Comparison of ENCODE assay signal across 17 cellular contexts in genomic region chr11:102435688-102436087, GRCh38. TPM values are rescaled to one million over a fixed set of nuclear protein-coding genes. Genes with fewer than 3 reads are reported as not detected.
A peak's percentile ranks its signal among the peaks of the same experiment; 100 is the strongest.
DNase-seq lines count a peak whose midpoint lies in the region; ATAC-seq, FAIRE-seq and TF ChIP-seq lines count a peak whose summit lies in the region.
"Had no signal": no experiment of that assay in that cellular context is flagged by ENCODE, and none has a peak within 500 bp of the region (broad histone marks: within the 10 kb centered on the region; RNA-seq: fewer than 3 reads in every experiment).

No MANE protein-coding gene starts in this region.

- peak overlapping the region; percentile 62 for H3K27ac Mint-ChIP-seq in activated naive CD4-positive, alpha-beta T cell treated with anti-CD3 and anti-CD28 coated beads for 36 hours
- H3K27ac Mint-ChIP-seq in activated T-helper 17 cell treated with anti-CD3 and anti-CD28 coated beads, Interleukin-2, amount 50 U/mL, for 72 hours = no peak overlapping the region
- H3K27ac Mint-ChIP-seq in naive thymus-derived CD8-positive, alpha-beta T cell = peak overlapping the region in 6 of 10 donors; percentile 5 to 79 (median 63)

- H3K4me1 Mint-ChIP-seq in activated naive CD4-positive, alpha-beta T cell treated with anti-CD3 and anti-CD28 coated beads for 36 hours (ENCODE audit: low read depth) = peaks cover 82% of the 10 kb centered on the region
- peaks cover 70% of the 10 kb centered on the region for H3K4me1 Mint-ChIP-seq in activated T-helper 17 cell treated with anti-CD3 and anti-CD28 coated beads, Interleukin-2, amount 50 U/mL, for 72 hours
- peaks cover 36 to 81% (median 79%) of the 10 kb centered on the region in 4 donors for H3K4me1 Mint-ChIP-seq in naive thymus-derived CD8-positive, alpha-beta T cell

- no peak for TF ChIP-seq POLR2A in GM12892 (IDR thresholded peaks at IDR 0.05; ENCODE audit: low read depth, low read length)

- no peak for DNase-seq in activated naive CD4-positive, alpha-beta T cell treated with anti-CD3 and anti-CD28 coated beads for 36 hours
- no peak for DNase-seq in activated naive CD4-positive, alpha-beta T cell (lab: John Stamatoyannopoulos, UW)
- no peak for DNase-seq in GM12892 (ENCODE audit: insufficient read length)
- DNase-seq in naive thymus-derived CD8-positive, alpha-beta T cell = no peak
- DNase-seq in HCEC 1CT = no peak
- DNase-seq: DMS79, NCI-H1092 treated with DMSO at 0.1 percent for 48 hours, NCI-H146, NCI-H2029 treated with DMSO at 0.1 percent for 48 hours, NCI-H2171, NCI-H446, NCI-H526 treated with DMSO at 0.1 percent for 48 hours had no signal

- POLR2A ChIA-PET in naive thymus-derived CD8-positive, alpha-beta T cell (lab: Charles Lee) = interaction anchor here (1.1 to 1.5 kb wide), 2 partner anchors 15 to 26 kb away, joined by 4 read pairs; no protein-coding TSS in a partner anchor

- no peak overlapping the region for H3K4me3 Mint-ChIP-seq in activated naive CD4-positive, alpha-beta T cell treated with anti-CD3 and anti-CD28 coated beads for 36 hours
- H3K4me3 Mint-ChIP-seq in activated T-helper 17 cell treated with anti-CD3 and anti-CD28 coated beads, Interleukin-2, amount 50 U/mL, for 72 hours = no peak overlapping the region
- peak overlapping the region in 5 of 10 donors; percentile 5 to 37 (median 31) for H3K4me3 Mint-ChIP-seq in naive thymus-derived CD8-positive, alpha-beta T cell

- peaks cover 65% of the 10 kb centered on the region for H3K36me3 Mint-ChIP-seq in activated naive CD4-positive, alpha-beta T cell treated with anti-CD3 and anti-CD28 coated beads for 36 hours (ENCODE audit: low read depth)
- peaks cover 86% of the 10 kb centered on the region for H3K36me3 Mint-ChIP-seq in activated T-helper 17 cell treated with anti-CD3 and anti-CD28 coated beads, Interleukin-2, amount 50 U/mL, for 72 hours (ENCODE audit: low read depth)
- peaks cover 23 to 77% (median 56%) of the 10 kb centered on the region in 3 donors for H3K36me3 Mint-ChIP-seq in naive thymus-derived CD8-positive, alpha-beta T cell

- FAIRE-seq in GM12892 (lab: Jason Lieb, UNC) = peak; percentile 54
- FAIRE-seq: D721Med, K562 had no signal

- H3K27me3 Mint-ChIP-seq in activated naive CD4-positive, alpha-beta T cell treated with anti-CD3 and anti-CD28 coated beads for 36 hours (ENCODE audit: low read depth) = no peaks in the 10 kb centered on the region
- no peaks in the 10 kb centered on the region for H3K27me3 Mint-ChIP-seq in activated T-helper 17 cell treated with anti-CD3 and anti-CD28 coated beads, Interleukin-2, amount 50 U/mL, for 72 hours
- H3K27me3 Mint-ChIP-seq in naive thymus-derived CD8-positive, alpha-beta T cell = no peaks in the 10 kb centered on the region

- H3K9me3 Mint-ChIP-seq in activated naive CD4-positive, alpha-beta T cell treated with anti-CD3 and anti-CD28 coated beads for 36 hours = peaks cover 30% of the 10 kb centered on the region
- H3K9me3 Mint-ChIP-seq in activated T-helper 17 cell treated with anti-CD3 and anti-CD28 coated beads, Interleukin-2, amount 50 U/mL, for 72 hours = peaks cover 5% of the 10 kb centered on the region
- peaks cover 0 to 18% (median 4%) of the 10 kb centered on the region in 9 donors for H3K9me3 Mint-ChIP-seq in naive thymus-derived CD8-positive, alpha-beta T cell

- ATAC-seq in activated T-helper 17 cell treated with anti-CD3 and anti-CD28 coated beads, Interleukin-2, amount 50 U/mL, for 72 hours (replicated peaks) = peak; percentile 8
- peak in 1 of 2 donors; percentile 31 for ATAC-seq in naive thymus-derived CD8-positive, alpha-beta T cell
- ATAC-seq in HG02763 (IDR thresholded peaks at IDR 0.05; ENCODE audit: unreplicated experiment) = no peak
- ATAC-seq: K562, Panc1 had no signal

- CTCF ChIA-PET in activated naive CD4-positive, alpha-beta T cell treated with anti-CD3 and anti-CD28 coated beads for 36 hours (lab: Charles Lee) = interaction anchor here (0.6 to 1.5 kb wide), 2 partner anchors 40 to 68 kb away, joined by 3 to 4 read pairs; no protein-coding TSS in a partner anchor

- intact Hi-C loops in activated naive CD4-positive, alpha-beta T cell treated with anti-CD3 and anti-CD28 coated beads for 36 hours (cut with micrococcal nuclease) = no loop called here

RNA-seq across cellular contexts. Expression of gene TMEM123, which starts 16.9 kb away (rescaled TPM):
- total RNA-seq in activated naive CD4-positive, alpha-beta T cell treated with anti-CD3 and anti-CD28 coated beads for 36 hours = 100 to 1,000 TPM; 232 to 255 TPM
- polyA plus RNA-seq in GM12892 (2012; ENCODE audit: missing spikeins) = 128 TPM
- 100 to 1,000 TPM; 140 to 209 TPM for total RNA-seq in activated T-helper 17 cell treated with anti-CD3 and anti-CD28 coated beads, Interleukin-2, amount 50 U/mL, for 72 hours
- 100 to 1,000 TPM; 484 to 533 TPM for total RNA-seq in naive thymus-derived CD8-positive, alpha-beta T cell
- 100 to 1,000 TPM; 746 to 988 (median 748) TPM for polyA plus RNA-seq in naive thymus-derived CD8-positive, alpha-beta T cell
